18 cellular contexts compared by ENCODE assay signal in the genomic region with DNA sequence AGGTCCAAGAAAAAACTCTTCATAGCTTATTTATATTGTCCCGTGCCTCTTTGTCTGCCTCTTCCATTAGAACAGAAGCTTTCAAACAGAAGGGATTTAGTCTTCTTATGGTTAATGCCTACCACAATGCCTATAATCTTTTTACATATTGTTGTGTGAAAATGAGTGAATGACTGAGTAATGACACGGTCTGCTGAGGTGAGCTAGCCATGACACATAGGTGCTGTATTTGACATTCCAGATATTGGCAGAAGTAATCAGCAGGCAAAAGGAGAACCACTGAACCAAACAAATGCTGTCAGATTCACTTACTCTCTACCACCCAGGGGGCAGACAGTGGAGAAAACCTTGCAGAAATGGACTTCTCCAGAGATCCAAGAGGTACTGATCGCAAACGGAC.
A peak's percentile ranks its signal among the peaks of the same experiment; 100 is the strongest.
DNase-seq lines count a peak whose midpoint lies in the region; ATAC-seq, FAIRE-seq and TF ChIP-seq lines count a peak whose summit lies in the region.
"Had no signal": no experiment of that assay in that cellular context is flagged by ENCODE, and none has a peak within 500 bp of the region (broad histone marks: within the 10 kb centered on the region; RNA-seq: fewer than 3 reads in every experiment).

No MANE protein-coding gene starts in this region.

- dilution Hi-C loops in keratinocyte (cut with MboI; ENCODE audit: extremely low pct_ligation_motif_present, low sequenced_read_pairs): no loop called here

- no peak for TF ChIP-seq CTCF in RWPE2 (IDR thresholded peaks at IDR 0.05; ENCODE audit: poor library complexity, severe bottlenecking)
- no peak for TF ChIP-seq CTCF in keratinocyte (optimal IDR thresholded peaks at IDR 0.05 in 1 of 3, IDR thresholded peaks at IDR 0.05 in 1 of 3, conservative IDR thresholded peaks at IDR 0.05 in 1 of 3; ENCODE audit: extremely low read depth in 1 of 3, insufficient read depth in 2 of 3, low read length in 3 of 3)

- no peak overlapping the region for H3K27ac ChIP-seq in RWPE2 (ENCODE audit: poor library complexity, severe bottlenecking)
- H3K27ac ChIP-seq in keratinocyte (ENCODE audit: control insufficient read depth, insufficient read depth, low read length): no peak overlapping the region
- H3K27ac ChIP-seq: 22Rv1, PC-9 had no signal

- peak; percentile 5 for DNase-seq in NCI-H82 treated with DMSO at 0.1 percent for 48 hours (lab: John Stamatoyannopoulos, UW; ENCODE audit: unreplicated experiment)
- no peak for DNase-seq in NCI-H82 (lab: John Stamatoyannopoulos, UW)
- no peak for DNase-seq in RWPE2 (ENCODE audit: low spot score)
- DNase-seq in keratinocyte (ENCODE audit: low read depth, low spot score): no peak
- DNase-seq in SW 1271 (lab: John Stamatoyannopoulos, UW): no peak
- no peak for DNase-seq in RPMI8226
- DNase-seq: DMS 273 treated with DMSO at 0.1 percent for 48 hours, DND-41, KG1, NCI-H1105 treated with DMSO at 0.1 percent for 48 hours, NCI-H1694, NCI-H2081 treated with DMSO at 0.1 percent for 48 hours, PC-9, Right ventricle myocardium superior had no signal

- no peak overlapping the region for H3K9ac ChIP-seq in keratinocyte (ENCODE audit: control insufficient read depth, extremely low read depth, insufficient read depth, low read length)

- H3K4me3 ChIP-seq in RWPE2 (ENCODE audit: severe bottlenecking): no peak overlapping the region
- H3K4me3 ChIP-seq in keratinocyte (ENCODE audit: control insufficient read depth in 2 of 3, extremely low read depth in 1 of 3, insufficient read depth in 2 of 3, low read depth in 1 of 3, low read length in 3 of 3): no peak overlapping the region
- H3K4me3 ChIP-seq: HAP-1, PC-9 had no signal

- H3K4me2 ChIP-seq in keratinocyte (ENCODE audit: control insufficient read depth, extremely low read depth, insufficient read depth, low read depth, low read length): no peak overlapping the region
- H3K4me2 ChIP-seq: PC-9 had no signal

- H2AFZ ChIP-seq in keratinocyte (ENCODE audit: control insufficient read depth, low read length): no peak overlapping the region
- H2AFZ ChIP-seq: PC-9 had no signal

- ATAC-seq in RWPE2 (ENCODE audit: low read depth): peak; percentile 73
- ATAC-seq in GM18502 (IDR thresholded peaks at IDR 0.05; ENCODE audit: poor library complexity, unreplicated experiment): no peak
- ATAC-seq in HG02885 (IDR thresholded peaks at IDR 0.05; ENCODE audit: poor library complexity, unreplicated experiment): no peak

- peaks cover 2% of the 10 kb centered on the region for H3K9me1 ChIP-seq in keratinocyte (ENCODE audit: control insufficient read depth, extremely low read depth, insufficient read depth, low read length)

- FAIRE-seq in keratinocyte (lab: Jason Lieb, UNC): peak; percentile 39

- no peaks in the 10 kb centered on the region for H3K79me2 ChIP-seq in keratinocyte (ENCODE audit: control insufficient read depth, insufficient read depth, low read length)

- H3K36me3 ChIP-seq in RWPE2 (ENCODE audit: low read depth): no peaks in the 10 kb centered on the region
- no peaks in the 10 kb centered on the region for H3K36me3 ChIP-seq in keratinocyte (ENCODE audit: control insufficient read depth in 2 of 2, extremely low read depth in 1 of 2, insufficient read depth in 2 of 2, low read length in 2 of 2)
- H3K36me3 ChIP-seq: HAP-1 had no signal

- H3K4me1 ChIP-seq in RWPE2 (ENCODE audit: insufficient read depth, poor library complexity, severe bottlenecking) (peaks cover 30% of the 10 kb centered on the region), keratinocyte (ENCODE audit: control insufficient read depth, extremely low read depth, insufficient read depth, low read length) (peaks cover 30% of the 10 kb centered on the region)
- H3K4me1 ChIP-seq: HAP-1 had no signal

- H3K27me3 ChIP-seq in RWPE2 (ENCODE audit: insufficient read depth, poor library complexity, severe bottlenecking) (no peaks in the 10 kb centered on the region), keratinocyte (ENCODE audit: control insufficient read depth, extremely low read depth, insufficient read depth, low read length) (no peaks in the 10 kb centered on the region)

- H4K20me1 ChIP-seq in keratinocyte (ENCODE audit: control insufficient read depth, extremely low read depth, insufficient read depth, low read length): no peaks in the 10 kb centered on the region

- H3K9me3 ChIP-seq in RWPE2 (ENCODE audit: severe bottlenecking) (no peaks in the 10 kb centered on the region), keratinocyte (ENCODE audit: control insufficient read depth, low read depth, low read length) (no peaks in the 10 kb centered on the region)
- H3K9me3 ChIP-seq: HAP-1 had no signal
